Comparison of ENCODE assay signal across 1 cellular context in genomic region chr16:3400446-3400778, GRCh38.
TF ChIP-seq lines count a peak whose summit lies in the region.

No MANE protein-coding gene starts in this region.

TF ChIP-seq in endothelial cell of umbilical vein, 7 proteins besides CTCF, POLR2A, EP300 and RAD21:
- no peak for TF ChIP-seq FOS (IDR thresholded peaks at IDR 0.05; ENCODE audit: borderline replicate concordance, insufficient read depth, low read length)
- TF ChIP-seq MYC (IDR thresholded peaks at IDR 0.05; ENCODE audit: low read depth, low read length), result no peak
- no peak for TF ChIP-seq POLR2AphosphoS5 (IDR thresholded peaks at IDR 0.05; ENCODE audit: insufficient read depth, low read depth, low read length)
- TF ChIP-seq GATA2 (IDR thresholded peaks at IDR 0.05; ENCODE audit: insufficient read depth, insufficient read length, low read depth, low read length), result no peak
- no peak for TF ChIP-seq MAX (IDR thresholded peaks at IDR 0.05; ENCODE audit: insufficient read depth, insufficient read length)
- no peak for TF ChIP-seq EZH2 (IDR thresholded peaks at IDR 0.05; ENCODE audit: borderline replicate concordance, low read depth, low read length, severe bottlenecking)
- no peak for TF ChIP-seq JUN (IDR thresholded peaks at IDR 0.05; ENCODE audit: borderline replicate concordance, insufficient read depth, insufficient read length, low read depth)
